Comparison of ENCODE assay signal across 20 cellular contexts in the genomic region with DNA sequence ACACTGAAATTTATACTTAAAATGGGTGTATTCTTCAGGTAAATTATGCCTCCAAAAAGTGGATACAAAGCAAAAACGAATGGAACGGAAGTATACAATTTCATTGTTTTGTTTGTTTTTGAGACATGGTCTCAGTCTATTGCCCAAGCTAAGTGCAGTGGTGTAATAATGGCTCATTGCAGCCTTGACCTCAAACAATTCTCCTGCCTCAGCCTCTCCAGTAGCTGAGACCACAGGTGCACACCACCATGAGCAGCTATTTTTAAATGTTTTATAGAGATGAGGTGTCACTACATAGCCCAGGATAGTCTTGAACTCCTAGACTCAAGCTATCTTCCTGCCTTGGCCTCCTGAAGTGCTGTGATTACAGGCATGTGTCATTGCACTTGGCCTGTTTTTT.
DNase-seq lines count a peak whose midpoint lies in the region; ATAC-seq, FAIRE-seq and TF ChIP-seq lines count a peak whose summit lies in the region.
"Had no signal": no experiment of that assay in that cellular context is flagged by ENCODE, and none has a peak within 500 bp of the region (broad histone marks: within the 10 kb centered on the region; RNA-seq: fewer than 3 reads in every experiment).

No MANE protein-coding gene starts in this region.

- no peak for TF ChIP-seq RAD21 in K562 (CRISPR knock-in tag; conservative IDR thresholded peaks at IDR 0.05 in 1 of 2, IDR thresholded peaks at IDR 0.05 in 1 of 2)

- H2AFZ ChIP-seq in K562 (ENCODE audit: low read depth, low read length), result no peak overlapping the region

- peaks cover 0 to 4% of the 10 kb centered on the region in 2 experiments; a peak in 4 of 5 replicates for H3K4me1 ChIP-seq in K562 (replicated peaks in 1 of 2; ENCODE audit: control insufficient read depth in 2 of 2, insufficient read depth in 2 of 2, low read length in 2 of 2)
- H3K4me1 ChIP-seq: A549, Caco-2 had no signal

- no peak for TF ChIP-seq CTCF in K562 (IDR thresholded peaks at IDR 0.05 in 2 of 3, conservative IDR thresholded peaks at IDR 0.05 in 1 of 3; ENCODE audit: insufficient read depth in 2 of 3, low read depth in 1 of 3, low read length in 3 of 3)

- no peaks in the 10 kb centered on the region for H4K20me1 ChIP-seq in K562 (replicated peaks; ENCODE audit: control insufficient read depth, insufficient read depth, low read length)

- TF ChIP-seq EP300 in K562 (IDR thresholded peaks at IDR 0.05; ENCODE audit: low read length), result no peak

- no TSS peak for BruUV-seq in K562 (replicated peaks; lab: Mats Ljungman, UMichigan)

- FAIRE-seq in K562 (lab: Jason Lieb, UNC), result peak; percentile 44
- FAIRE-seq: A549, D721Med, G401.6, GM12891, GM19239 had no signal

- in situ Hi-C loops in K562 (cut with MboI), result no loop called here

- no peak overlapping the region for H3K4me2 ChIP-seq in K562 (ENCODE audit: insufficient read depth, low read length)
- H3K4me2 ChIP-seq: A549; BLaER1 treated with 17β-estradiol and CSF1 and Interleukin-3, amounts not matched to agents 10 nM and 100 nM had no signal

- no peaks in the 10 kb centered on the region for H3K9me1 ChIP-seq in K562 (ENCODE audit: control insufficient read depth, insufficient read depth, low read length)

- POLR2A ChIA-PET in K562 (lab: Yijun Ruan, JAX), result no interaction called here

- peaks cover 74% of the 10 kb centered on the region for H3K79me2 ChIP-seq in K562 (ENCODE audit: control insufficient read depth, insufficient read depth, low read length)

- no peaks in the 10 kb centered on the region for H3K9me3 ChIP-seq in K562 (replicated peaks; ENCODE audit: control insufficient read depth, insufficient read depth, low read depth, low read length)
- H3K9me3 ChIP-seq: A549; BLaER1 treated with 17β-estradiol and CSF1 and Interleukin-3, amounts not matched to agents 10 nM and 100 nM; Caco-2 had no signal

- intact Hi-C loops in K562 (cut with micrococcal nuclease), result no loop called here

- no peak overlapping the region for H3K4me3 ChIP-seq in K562
- H3K4me3 ChIP-seq: A549; BLaER1 treated with 17β-estradiol and CSF1 and Interleukin-3, amounts not matched to agents 10 nM and 100 nM had no signal

- no peak for TF ChIP-seq POLR2A in K562 (conservative IDR thresholded peaks at IDR 0.05)

- 81% methylated on average over 2 of the region's 2 CpGs for WGBS in K562 (ENCODE audit: insufficient coverage, low coverage, missing lambda C conversion rate)

- no peaks in the 10 kb centered on the region for H3K27me3 ChIP-seq in K562 (ENCODE audit: control insufficient read depth in 2 of 2, insufficient read depth in 2 of 2, low read length in 2 of 2)
- H3K27me3 ChIP-seq: BLaER1 treated with 17β-estradiol and CSF1 and Interleukin-3, amounts not matched to agents 10 nM and 100 nM had no signal

- peaks cover 53% of the 10 kb centered on the region; the same call in 2 of the 3 replicates for H3K36me3 ChIP-seq in K562 (ENCODE audit: control insufficient read depth, insufficient read depth, low read length)
- H3K36me3 ChIP-seq: BLaER1 treated with 17β-estradiol and CSF1 and Interleukin-3, amounts not matched to agents 10 nM and 100 nM had no signal

- CTCF ChIA-PET in K562 (lab: Yijun Ruan, JAX; ENCODE audit: low intra/inter-chr PET ratio), result no interaction called here

- 0 out of 3 replicates have a peak overlapping the region, but pooled peaks have one; percentile 25 for H3K27ac ChIP-seq in K562 (ENCODE audit: extremely low read depth, low read depth, low read length)
- H3K27ac ChIP-seq: 22Rv1; A549; BLaER1 treated with 17β-estradiol and CSF1 and Interleukin-3, amounts not matched to agents 10 nM and 100 nM; C4-2B had no signal

- no peak overlapping the region for H3K9ac ChIP-seq in K562 (ENCODE audit: insufficient read depth in 1 of 2, low read depth in 2 of 2, low read length in 2 of 2)
- H3K9ac ChIP-seq: BLaER1 treated with 17β-estradiol and CSF1 and Interleukin-3, amounts not matched to agents 10 nM and 100 nM had no signal

- DNase-seq in NCI-H69 (lab: John Stamatoyannopoulos, UW) (peak; percentile 43), K562 (ENCODE audit: extremely low read depth in 1 of 4, low spot score in 3 of 4) (no peak), myocyte (ENCODE audit: low read depth) (peak; percentile 8)
- DNase-seq in central memory CD4-positive, alpha-beta T cell, result no peak
- DNase-seq: AML-193; Caco-2; Calu3; CD4-positive, alpha-beta T cell; CD8-positive, alpha-beta T cell; DMS79 treated with DMSO at 0.1 percent for 48 hours; GF-D8 had no signal

- ATAC-seq in K562, result peak; percentile 18
- ATAC-seq in GM19397 (IDR thresholded peaks at IDR 0.05; ENCODE audit: unreplicated experiment), result no peak
- ATAC-seq: A549; CD8-positive, alpha-beta T cell had no signal

TF ChIP-seq in K562, 482 proteins besides CTCF, POLR2A, EP300 and RAD21 (continues in another document):
- TF ChIP-seq PHB (CRISPR knock-in tag; IDR thresholded peaks at IDR 0.05) (no peak), ZNF175 (CRISPR knock-in tag; IDR thresholded peaks at IDR 0.05; ENCODE audit: low read depth) (no peak), XRCC4 (IDR thresholded peaks at IDR 0.05; ENCODE audit: extremely low read depth, insufficient read depth, insufficient read length) (no peak), ZNF445 (CRISPR knock-in tag; IDR thresholded peaks at IDR 0.05; ENCODE audit: low read depth) (no peak), SUPT5H (IDR thresholded peaks at IDR 0.05) (no peak), XRCC3 (IDR thresholded peaks at IDR 0.05) (no peak)
- TF ChIP-seq, protein P1, sequence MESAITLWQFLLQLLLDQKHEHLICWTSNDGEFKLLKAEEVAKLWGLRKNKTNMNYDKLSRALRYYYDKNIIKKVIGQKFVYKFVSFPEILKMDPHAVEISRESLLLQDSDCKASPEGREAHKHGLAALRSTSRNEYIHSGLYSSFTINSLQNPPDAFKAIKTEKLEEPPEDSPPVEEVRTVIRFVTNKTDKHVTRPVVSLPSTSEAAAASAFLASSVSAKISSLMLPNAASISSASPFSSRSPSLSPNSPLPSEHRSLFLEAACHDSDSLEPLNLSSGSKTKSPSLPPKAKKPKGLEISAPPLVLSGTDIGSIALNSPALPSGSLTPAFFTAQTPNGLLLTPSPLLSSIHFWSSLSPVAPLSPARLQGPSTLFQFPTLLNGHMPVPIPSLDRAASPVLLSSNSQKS (CRISPR knock-in tag; IDR thresholded peaks at IDR 0.05), result no peak
- TF ChIP-seq, protein P2, sequence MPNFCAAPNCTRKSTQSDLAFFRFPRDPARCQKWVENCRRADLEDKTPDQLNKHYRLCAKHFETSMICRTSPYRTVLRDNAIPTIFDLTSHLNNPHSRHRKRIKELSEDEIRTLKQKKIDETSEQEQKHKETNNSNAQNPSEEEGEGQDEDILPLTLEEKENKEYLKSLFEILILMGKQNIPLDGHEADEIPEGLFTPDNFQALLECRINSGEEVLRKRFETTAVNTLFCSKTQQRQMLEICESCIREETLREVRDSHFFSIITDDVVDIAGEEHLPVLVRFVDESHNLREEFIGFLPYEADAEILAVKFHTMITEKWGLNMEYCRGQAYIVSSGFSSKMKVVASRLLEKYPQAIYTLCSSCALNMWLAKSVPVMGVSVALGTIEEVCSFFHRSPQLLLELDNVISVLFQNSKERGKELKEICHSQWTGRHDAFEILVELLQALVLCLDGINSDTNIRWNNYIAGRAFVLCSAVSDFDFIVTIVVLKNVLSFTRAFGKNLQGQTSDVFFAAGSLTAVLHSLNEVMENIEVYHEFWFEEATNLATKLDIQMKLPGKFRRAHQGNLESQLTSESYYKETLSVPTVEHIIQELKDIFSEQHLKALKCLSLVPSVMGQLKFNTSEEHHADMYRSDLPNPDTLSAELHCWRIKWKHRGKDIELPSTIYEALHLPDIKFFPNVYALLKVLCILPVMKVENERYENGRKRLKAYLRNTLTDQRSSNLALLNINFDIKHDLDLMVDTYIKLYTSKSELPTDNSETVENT (CRISPR knock-in tag; IDR thresholded peaks at IDR 0.05), result no peak
- TF ChIP-seq, protein P3, sequence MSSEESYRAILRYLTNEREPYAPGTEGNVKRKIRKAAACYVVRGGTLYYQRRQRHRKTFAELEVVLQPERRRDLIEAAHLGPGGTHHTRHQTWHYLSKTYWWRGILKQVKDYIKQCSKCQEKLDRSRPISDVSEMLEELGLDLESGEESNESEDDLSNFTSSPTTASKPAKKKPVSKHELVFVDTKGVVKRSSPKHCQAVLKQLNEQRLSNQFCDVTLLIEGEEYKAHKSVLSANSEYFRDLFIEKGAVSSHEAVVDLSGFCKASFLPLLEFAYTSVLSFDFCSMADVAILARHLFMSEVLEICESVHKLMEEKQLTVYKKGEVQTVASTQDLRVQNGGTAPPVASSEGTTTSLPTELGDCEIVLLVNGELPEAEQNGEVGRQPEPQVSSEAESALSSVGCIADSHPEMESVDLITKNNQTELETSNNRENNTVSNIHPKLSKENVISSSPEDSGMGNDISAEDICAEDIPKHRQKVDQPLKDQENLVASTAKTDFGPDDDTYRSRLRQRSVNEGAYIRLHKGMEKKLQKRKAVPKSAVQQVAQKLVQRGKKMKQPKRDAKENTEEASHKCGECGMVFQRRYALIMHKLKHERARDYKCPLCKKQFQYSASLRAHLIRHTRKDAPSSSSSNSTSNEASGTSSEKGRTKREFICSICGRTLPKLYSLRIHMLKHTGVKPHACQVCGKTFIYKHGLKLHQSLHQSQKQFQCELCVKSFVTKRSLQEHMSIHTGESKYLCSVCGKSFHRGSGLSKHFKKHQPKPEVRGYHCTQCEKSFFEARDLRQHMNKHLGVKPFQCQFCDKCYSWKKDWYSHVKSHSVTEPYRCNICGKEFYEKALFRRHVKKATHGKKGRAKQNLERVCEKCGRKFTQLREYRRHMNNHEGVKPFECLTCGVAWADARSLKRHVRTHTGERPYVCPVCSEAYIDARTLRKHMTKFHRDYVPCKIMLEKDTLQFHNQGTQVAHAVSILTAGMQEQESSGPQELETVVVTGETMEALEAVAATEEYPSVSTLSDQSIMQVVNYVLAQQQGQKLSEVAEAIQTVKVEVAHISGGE (CRISPR knock-in tag; IDR thresholded peaks at IDR 0.05), result no peak
- TF ChIP-seq, protein P4, sequence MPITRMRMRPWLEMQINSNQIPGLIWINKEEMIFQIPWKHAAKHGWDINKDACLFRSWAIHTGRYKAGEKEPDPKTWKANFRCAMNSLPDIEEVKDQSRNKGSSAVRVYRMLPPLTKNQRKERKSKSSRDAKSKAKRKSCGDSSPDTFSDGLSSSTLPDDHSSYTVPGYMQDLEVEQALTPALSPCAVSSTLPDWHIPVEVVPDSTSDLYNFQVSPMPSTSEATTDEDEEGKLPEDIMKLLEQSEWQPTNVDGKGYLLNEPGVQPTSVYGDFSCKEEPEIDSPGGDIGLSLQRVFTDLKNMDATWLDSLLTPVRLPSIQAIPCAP (CRISPR knock-in tag; IDR thresholded peaks at IDR 0.05; ENCODE audit: borderline replicate concordance), result no peak
- TF ChIP-seq, protein P5, sequence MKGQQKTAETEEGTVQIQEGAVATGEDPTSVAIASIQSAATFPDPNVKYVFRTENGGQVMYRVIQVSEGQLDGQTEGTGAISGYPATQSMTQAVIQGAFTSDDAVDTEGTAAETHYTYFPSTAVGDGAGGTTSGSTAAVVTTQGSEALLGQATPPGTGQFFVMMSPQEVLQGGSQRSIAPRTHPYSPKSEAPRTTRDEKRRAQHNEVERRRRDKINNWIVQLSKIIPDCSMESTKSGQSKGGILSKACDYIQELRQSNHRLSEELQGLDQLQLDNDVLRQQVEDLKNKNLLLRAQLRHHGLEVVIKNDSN (CRISPR knock-in tag; IDR thresholded peaks at IDR 0.05), result no peak

Comparison
In these comparisons a context has a peak if more than half of its experiments do, and no peak if none do; other contexts are left out.
1. DNase-seq: peak in NCI-H69 (single experiment) and myocyte (single experiment); none in K562 (0 of 4) and central memory CD4-positive, alpha-beta T cell (single experiment).